Comparison of ENCODE assay signal across 9 cellular contexts in the genomic region with DNA sequence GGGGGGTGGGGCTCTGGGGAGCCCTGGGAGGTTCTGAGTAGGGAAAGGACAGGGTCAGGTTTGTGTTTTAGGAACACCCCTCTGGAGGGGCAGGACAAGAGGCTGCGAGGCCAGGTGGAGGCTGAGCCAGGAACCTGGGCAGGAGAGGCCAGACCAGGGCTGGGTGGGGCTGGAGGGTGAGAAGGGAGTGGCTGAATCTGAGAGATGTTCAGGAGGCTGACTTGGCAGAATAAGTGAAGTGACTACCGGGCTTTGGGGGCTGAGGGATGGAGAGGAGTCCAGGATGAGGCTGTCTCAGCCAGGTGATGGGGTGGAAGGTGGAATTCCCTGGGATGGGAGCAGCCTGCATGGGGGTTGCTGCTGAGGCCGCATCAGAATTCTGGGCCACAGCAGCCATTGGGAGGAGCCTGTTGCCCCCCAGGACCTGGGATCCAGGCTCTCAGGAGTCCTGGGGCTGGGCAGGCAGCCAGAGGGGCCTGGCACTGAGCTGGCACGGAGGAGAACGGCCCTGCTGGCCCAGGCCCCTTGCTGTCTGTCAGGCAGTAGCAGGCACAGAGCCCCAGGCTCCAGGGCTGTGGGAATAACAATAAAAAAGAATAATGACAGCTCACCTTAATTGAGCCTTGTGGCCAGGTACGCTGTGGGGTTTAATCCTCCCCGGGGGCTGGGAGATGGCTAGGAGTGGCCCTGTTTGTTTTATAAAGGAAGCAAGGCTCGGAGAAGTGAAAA. TPM values are rescaled to one million over a fixed set of nuclear protein-coding genes. Genes with fewer than 3 reads are reported as not detected.
A peak's percentile ranks its signal among the peaks of the same experiment; 100 is the strongest.
DNase-seq lines count a peak whose midpoint lies in the region; ATAC-seq and TF ChIP-seq lines count a peak whose summit lies in the region.
"Had no signal": no experiment of that assay in that cellular context is flagged by ENCODE, and none has a peak within 500 bp of the region (broad histone marks: within the 10 kb centered on the region; RNA-seq: fewer than 3 reads in every experiment).

No MANE protein-coding gene starts in this region.

- peaks cover 3% of the 10 kb centered on the region; the same call in 1 of the 2 replicates for H3K4me1 ChIP-seq in BE2C
- peaks cover 35% of the 10 kb centered on the region for H3K4me1 ChIP-seq in adipocyte (ENCODE audit: control insufficient read depth, insufficient read depth, low read length)
- peaks cover 37 to 45% of the 10 kb centered on the region in 2 donors for H3K4me1 ChIP-seq in mucosa of rectum (ENCODE audit: control insufficient read depth in 2 of 2, insufficient read depth in 2 of 2, low read length in 2 of 2)

- H3K9me3 Mint-ChIP-seq in HFFc6: no peaks in the 10 kb centered on the region

- no peak for ATAC-seq in GM19395 (IDR thresholded peaks at IDR 0.05; ENCODE audit: unreplicated experiment)

- H3K4me3 ChIP-seq in BE2C (ENCODE audit: low read depth, low read length) (no peak overlapping the region; the same call in 1 of the 2 replicates), adipocyte (ENCODE audit: low read length) (peak overlapping the region; percentile 50), mucosa of rectum (ENCODE audit: low read length in 2 of 2) (peak overlapping the region in 1 of 2 donors; percentile 44)

- H3K9ac ChIP-seq in adipocyte (ENCODE audit: low read length) (peak overlapping the region; percentile 79), mucosa of rectum (ENCODE audit: low read depth in 1 of 2, low read length in 2 of 2) (peak overlapping the region; percentile 21 to 65)

- H3K27ac ChIP-seq in mucosa of rectum (ENCODE audit: low read depth in 2 of 2, low read length in 2 of 2): peak overlapping the region; percentile 48 to 68

- H3K4me3 Mint-ChIP-seq in HFFc6: peak overlapping the region; percentile 61

- H3K36me3 Mint-ChIP-seq in HFFc6 (ENCODE audit: low read depth): peaks cover 11% of the 10 kb centered on the region

- DNase-seq in BE2C: peak; percentile 46
- no peak for DNase-seq in HFFc6
- no peak for DNase-seq in adipocyte (ENCODE audit: low read depth)
- no peak for DNase-seq in NCI-H524 (lab: John Stamatoyannopoulos, UW)
- DNase-seq in SIG-M5 (lab: John Stamatoyannopoulos, UW): no peak
- no peak for DNase-seq in GF-D8 (lab: John Stamatoyannopoulos, UW)

- peaks cover 57% of the 10 kb centered on the region for H3K4me1 Mint-ChIP-seq in HFFc6 (ENCODE audit: low read depth)

- H3K9me3 ChIP-seq in BE2C: no peaks in the 10 kb centered on the region
- no peaks in the 10 kb centered on the region for H3K9me3 ChIP-seq in adipocyte (ENCODE audit: control insufficient read depth, low read length)
- H3K9me3 ChIP-seq in mucosa of rectum (ENCODE audit: control insufficient read depth in 2 of 2, low read length in 2 of 2): no peaks in the 10 kb centered on the region

- peak overlapping the region; percentile 90 for H3K27ac Mint-ChIP-seq in HFFc6

- no peaks in the 10 kb centered on the region; the same call in 1 of the 2 replicates for H3K27me3 Mint-ChIP-seq in HFFc6 (ENCODE audit: insufficient read depth)

- H3K27me3 ChIP-seq in BE2C: no peaks in the 10 kb centered on the region
- no peaks in the 10 kb centered on the region for H3K27me3 ChIP-seq in adipocyte (replicated peaks; ENCODE audit: control insufficient read depth, insufficient read depth, low read length)
- no peaks in the 10 kb centered on the region for H3K27me3 ChIP-seq in mucosa of rectum (ENCODE audit: control insufficient read depth in 2 of 2, insufficient read depth in 2 of 2, low read length in 2 of 2)

- H3K36me3 ChIP-seq in BE2C (peaks cover 32% of the 10 kb centered on the region), adipocyte (ENCODE audit: control insufficient read depth, insufficient read depth, low read length, severe bottlenecking) (peaks cover 17% of the 10 kb centered on the region), mucosa of rectum (ENCODE audit: control insufficient read depth in 2 of 2, insufficient read depth in 2 of 2, low read length in 2 of 2) (peaks cover 17 to 20% of the 10 kb centered on the region in 2 donors)

- TF ChIP-seq CTCF in BE2C (IDR thresholded peaks at IDR 0.05; ENCODE audit: low read depth, low read length) (no peak), HFFc6 (IDR thresholded peaks at IDR 0.05) (no peak)

RNA-seq across cellular contexts. Expression of a gene that starts 3.3 kb away (rescaled TPM):
- 119 TPM for polyA plus RNA-seq in BE2C (2012; ENCODE audit: insufficient read depth, insufficient read length, low read depth)
- total RNA-seq in HFFc6 (2021; fragmentation: NEBNext Ultra II Directional; extraction: Animal tissue kit (Norgen Biotek cat#: 25700)): 10 to 100 TPM; 62.8 to 80.6 (median 76.3) TPM

RNA-seq across cellular contexts. Expression of a gene that starts 53.4 kb away (rescaled TPM):
- 0.83 TPM for polyA plus RNA-seq in BE2C (2012; ENCODE audit: insufficient read depth, insufficient read length, low read depth)
- 1 to 10 TPM in 4 of 6 experiments, under 1 TPM in 2; 0.14 to 3.3 (median 2.1) TPM for total RNA-seq in HFFc6 (2021; fragmentation: NEBNext Ultra II Directional; extraction: Animal tissue kit (Norgen Biotek cat#: 25700))
- total RNA-seq: LHCN-M2 had no signal
